26 cellular contexts compared by ENCODE assay signal in genomic region chr4:8000247-8000646, GRCh38.
"Had no signal": no experiment of that assay in that cellular context is flagged by ENCODE, and none has a peak within 500 bp of the region (broad histone marks: within the 10 kb centered on the region; RNA-seq: fewer than 3 reads in every experiment).

No MANE protein-coding gene starts in this region.

- H3K4me2 ChIP-seq: smooth muscle cell had no signal

- FAIRE-seq: pancreas had no signal

- H3K9me3 ChIP-seq: pancreas, prostate gland, suprapubic skin, testis, tibial artery, transverse colon, upper lobe of right lung had no signal

- ATAC-seq: naive thymus-derived CD8-positive, alpha-beta T cell; natural killer cell treated with Interleukin-12 subunit alpha and Interleukin-12 subunit beta and Interleukin-15 and Interleukin-18, amount 100 ng/mL, for 72 hours; sciatic nerve; stimulated activated naive CD8-positive, alpha-beta T cell treated with anti-CD3 and anti-CD28 coated beads, Interleukin-15, amount 100 ng/mL, for 72 hours; stimulated activated naive CD8-positive, alpha-beta T cell treated with anti-CD3 and anti-CD28 coated beads, Interleukin-15, Interleukin-2, amounts not matched to agents 100 U/mL and 50 U/mL, for 24 hours; upper lobe of right lung had no signal

- H3K27ac ChIP-seq: pancreas, prostate gland, skin epidermis, spleen, suprapubic skin, testis, tibial artery, transverse colon, upper lobe of right lung, uterus had no signal

- H3K4me1 ChIP-seq: pancreas, prostate gland, spleen, suprapubic skin, testis, tibial artery, transverse colon, upper lobe of right lung, uterus had no signal

- H3K36me3 ChIP-seq: pancreas, prostate gland, transverse colon, upper lobe of right lung, uterus had no signal

- H3K27me3 ChIP-seq: pancreas, spleen, suprapubic skin, testis, tibial artery, transverse colon, upper lobe of right lung, uterus had no signal

- H3K4me3 ChIP-seq: pancreas, prostate gland, skin epidermis, smooth muscle cell, spleen, suprapubic skin, testis, tibial artery, transverse colon, upper lobe of right lung, uterus had no signal

- DNase-seq: naive B cell; naive thymus-derived CD8-positive, alpha-beta T cell; nephron progenitor cell; occipital lobe; spleen; stimulated activated CD4-positive, alpha-beta T cell treated with anti-CD3 and anti-CD28 coated beads, Interleukin-12 subunit alpha, Interleukin-12 subunit beta, amount 100 ng/mL, for 4 hours; stimulated activated CD4-positive, alpha-beta T cell treated with anti-CD3 and anti-CD28 coated beads, Interleukin-1b, Interleukin-23, amount 100 ng/mL, for 48 hours; stimulated activated CD4-positive, alpha-beta T cell treated with anti-CD3 and anti-CD28 coated beads, Interleukin-4, amount 100 ng/mL, for 1 hour; stimulated activated CD4-positive, alpha-beta T cell treated with anti-CD3 and anti-CD28 coated beads, Interleukin-4, amount 100 ng/mL, for 4 hours; stimulated activated CD8-positive, alpha-beta memory T cell treated with anti-CD3 and anti-CD28 coated beads, Interleukin-4, amount 100 ng/mL, for 48 hours; stimulated activated naive CD4-positive, alpha-beta T cell; stimulated activated naive CD8-positive, alpha-beta T cell treated with anti-CD3 and anti-CD28 coated beads, Interleukin-15, amount 100 ng/mL, for 72 hours; stimulated activated naive CD8-positive, alpha-beta T cell treated with anti-CD3 and anti-CD28 coated beads, Interleukin-15, Interleukin-2, amounts not matched to agents 100 U/mL and 50 U/mL, for 24 hours; substantia nigra; testis; tibial artery; transverse colon; upper lobe of right lung; uterus had no signal
